11 cellular contexts compared by ENCODE assay signal in genomic region chr11:74182635-74183034, GRCh38.
"Had no signal": no experiment of that assay in that cellular context is flagged by ENCODE, and none has a peak within 500 bp of the region (broad histone marks: within the 10 kb centered on the region; RNA-seq: fewer than 3 reads in every experiment).

No MANE protein-coding gene starts in this region.

- DNase-seq: activated CD4-positive, alpha-beta T cell treated with anti-CD3 and anti-CD28 coated beads, Interleukin-2, amount 50 U/mL, for 1 hour; activated CD4-positive, CD25-positive, alpha-beta regulatory T cell; amygdala; brain microvascular endothelial cell; esophagus squamous epithelium; heart left ventricle; T-helper 17 cell had no signal

- H3K27me3 Mint-ChIP-seq: T-helper 17 cell had no signal

- H3K9me3 ChIP-seq: esophagus squamous epithelium had no signal

- H3K4me3 ChIP-seq: esophagus squamous epithelium, heart left ventricle, skin epidermis had no signal

- H3K27me3 ChIP-seq: brain microvascular endothelial cell, esophagus squamous epithelium, heart left ventricle had no signal

- H3K27ac Mint-ChIP-seq: activated naive CD4-positive, alpha-beta T cell treated with anti-CD3 and anti-CD28 coated beads, Interleukin-2, amount 50 U/mL, for 72 hours; T-helper 17 cell had no signal

- H3K9me3 Mint-ChIP-seq: activated naive CD4-positive, alpha-beta T cell treated with anti-CD3 and anti-CD28 coated beads, Interleukin-2, amount 50 U/mL, for 72 hours; neural crest cell had no signal

- H3K4me1 ChIP-seq: esophagus squamous epithelium, parathyroid adenoma had no signal

- H3K27ac ChIP-seq: brain microvascular endothelial cell, esophagus squamous epithelium, heart left ventricle, parathyroid adenoma, skin epidermis had no signal

- ATAC-seq: activated naive CD4-positive, alpha-beta T cell treated with anti-CD3 and anti-CD28 coated beads, Interleukin-2, amount 50 U/mL, for 72 hours; heart left ventricle; T-helper 17 cell had no signal

- H3K36me3 ChIP-seq: brain microvascular endothelial cell had no signal

- H3K4me3 Mint-ChIP-seq: neural crest cell, T-helper 17 cell had no signal

- H3K4me1 Mint-ChIP-seq: neural crest cell had no signal
